8 cellular contexts compared by ENCODE assay signal in genomic region chr16:4115209-4115940, GRCh38. TPM values are rescaled to one million over a fixed set of nuclear protein-coding genes. Genes with fewer than 3 reads are reported as not detected.
DNase-seq lines count a peak whose midpoint lies in the region; ATAC-seq and TF ChIP-seq lines count a peak whose summit lies in the region.

No MANE protein-coding gene starts in this region.

- peak; percentile 17 for ATAC-seq in GM19452 (IDR thresholded peaks at IDR 0.05; ENCODE audit: unreplicated experiment)

- no peaks in the 10 kb centered on the region for H3K27me3 ChIP-seq in liver (ENCODE audit: control insufficient read depth in 4 of 4, insufficient read depth in 4 of 4, low read length in 3 of 4)

- H3K36me3 ChIP-seq in liver (ENCODE audit: control insufficient read depth in 4 of 4, insufficient read depth in 3 of 4, low read depth in 1 of 4, low read length in 3 of 4): no peaks in the 10 kb centered on the region

- DNase-seq in CD14-positive monocyte (ENCODE audit: low spot score) (peak; percentile 56), M059J (ENCODE audit: low read depth) (peak; percentile 68), dedifferentiated amniotic fluid mesenchymal stem cell (ENCODE audit: extremely low spot score) (peak; percentile 58), HT-29 (ENCODE audit: low spot score) (no peak)
- DNase-seq in activated CD4-positive, alpha-beta T cell treated with anti-CD3 and anti-CD28 coated beads for 1 hour: peak; percentile 20
- peak; percentile 22 to 50 for DNase-seq in stimulated activated CD4-positive, alpha-beta T cell treated with anti-CD3 and anti-CD28 coated beads, Interleukin-4, amount 100 ng/mL, for 4 hours

- H3K9me3 ChIP-seq in liver (ENCODE audit: control insufficient read depth in 4 of 4, low read length in 3 of 4): no peaks in the 10 kb centered on the region

- H3K9me3 Mint-ChIP-seq in CD14-positive monocyte: peaks cover 0 to 2% (median 0%) of the 10 kb centered on the region in 7 donors

- H3K27ac Mint-ChIP-seq in CD14-positive monocyte: peak overlapping the region in 1 of 7 donors; percentile 30

- H3K4me3 Mint-ChIP-seq in CD14-positive monocyte: peak overlapping the region; percentile 79 to 84

- peaks cover 5 to 13% (median 10%) of the 10 kb centered on the region in 3 donors for H3K27me3 Mint-ChIP-seq in CD14-positive monocyte (ENCODE audit: low read depth in 3 of 3)

- peak overlapping the region; percentile 22 to 86 (median 73) for H3K4me3 ChIP-seq in liver (ENCODE audit: low read depth in 1 of 3, low read length in 3 of 3)

- peaks cover 7 to 49% (median 41%) of the 10 kb centered on the region in 4 donors for H3K4me1 ChIP-seq in liver (ENCODE audit: control insufficient read depth in 4 of 4, insufficient read depth in 4 of 4, low read length in 3 of 4)

- peaks cover 30 to 31% of the 10 kb centered on the region in 2 donors for H3K36me3 Mint-ChIP-seq in CD14-positive monocyte

- intact Hi-C loops in CD14-positive monocyte (cut with micrococcal nuclease): loop anchor here (5.0 to 10.0 kb wide), 2 partner anchors 137 to 181 kb away; no protein-coding TSS in a partner anchor

- TF ChIP-seq RAD21 in liver (IDR thresholded peaks at IDR 0.05): no peak

- H3K27ac ChIP-seq in liver (ENCODE audit: low read depth in 1 of 2, low read length in 2 of 2): peak overlapping the region; percentile 24 to 49

- WGBS in liver: 15% methylated on average over 73 of the region's 73 CpGs

- peaks cover 53% of the 10 kb centered on the region for H3K4me1 Mint-ChIP-seq in CD14-positive monocyte

- no peak overlapping the region for H3K9ac ChIP-seq in liver (ENCODE audit: low read depth in 1 of 2, low read length in 2 of 2)

- no peak for TF ChIP-seq CTCF in CD14-positive monocyte (IDR thresholded peaks at IDR 0.05)
- TF ChIP-seq CTCF in liver (IDR thresholded peaks at IDR 0.05; ENCODE audit: low read depth, low read length, missing input control): no peak

TF ChIP-seq in liver, 16 proteins besides CTCF, POLR2A, EP300 and RAD21:
- no peak for TF ChIP-seq SP1 (IDR thresholded peaks at IDR 0.05)
- TF ChIP-seq HNF4G (IDR thresholded peaks at IDR 0.05): no peak
- no peak for TF ChIP-seq MAX (IDR thresholded peaks at IDR 0.05)
- TF ChIP-seq YY1 (IDR thresholded peaks at IDR 0.05): no peak
- no peak for TF ChIP-seq ZBTB33 (IDR thresholded peaks at IDR 0.05)
- no peak for TF ChIP-seq HNF4A (conservative IDR thresholded peaks at IDR 0.05)

RNA-seq across cellular contexts. Expression of gene ADCY9, which starts 0.9 kb away (rescaled TPM):
- polyA plus RNA-seq in CD14-positive monocyte: under 1 TPM; 0.44 to 0.67 TPM
- total RNA-seq in M059J (2014; rRNA removed; shearing (Covaris generic)): 5.3 and 18.1 TPM in 2 replicates
- 10 to 100 TPM in 1 of 2 donors, 1 to 10 TPM in 1; 9.6 to 25.1 TPM for total RNA-seq in liver
- 10 to 100 TPM in 1 of 2 donors, 1 to 10 TPM in 1; 3.6 to 12.5 TPM for polyA plus RNA-seq in liver
- total RNA-seq in HT-29 (2014; rRNA removed; shearing (Covaris generic)): 0.42 and 1.8 TPM in 2 replicates
